8 cellular contexts compared by ENCODE assay signal in the genomic region with DNA sequence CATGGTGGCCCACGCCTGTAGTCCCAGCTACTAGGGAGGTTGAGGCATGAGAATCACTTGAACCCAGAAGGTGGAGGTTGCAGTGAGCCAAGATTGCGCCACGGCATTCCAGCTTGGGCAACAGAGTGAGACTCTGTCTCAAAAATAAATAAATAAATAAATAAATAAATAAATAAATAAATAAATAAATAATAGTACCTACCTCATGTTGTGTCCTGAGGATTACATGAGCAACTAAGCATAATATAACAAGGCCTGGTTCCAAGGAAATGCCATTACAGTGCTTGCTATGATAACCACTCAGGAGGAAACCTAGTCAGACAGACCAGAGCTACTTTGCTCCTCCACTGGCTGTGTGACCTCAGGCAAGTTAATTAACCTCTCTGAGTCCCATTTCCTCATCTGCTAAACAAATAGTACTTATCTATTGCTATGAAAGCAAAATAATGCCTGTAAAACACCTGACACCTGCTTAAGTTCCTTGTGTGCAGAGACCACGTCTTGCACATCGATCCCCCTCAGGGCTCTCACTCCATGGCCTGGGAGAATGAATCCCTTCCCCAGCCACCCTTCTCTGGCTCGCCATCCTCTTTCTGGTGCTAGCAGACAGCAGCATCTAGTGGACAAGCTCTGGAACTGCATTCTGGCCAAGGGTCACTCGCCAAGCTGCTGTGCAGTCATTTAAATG. TPM values are rescaled to one million over a fixed set of nuclear protein-coding genes. Genes with fewer than 3 reads are reported as not detected.
DNase-seq lines count a peak whose midpoint lies in the region; ATAC-seq, FAIRE-seq and TF ChIP-seq lines count a peak whose summit lies in the region.

No MANE protein-coding gene starts in this region.

- FAIRE-seq in K562 (lab: Jason Lieb, UNC) = no peak
- no peak for FAIRE-seq in small intestine (lab: Jason Lieb, UNC)

- 5% methylated on average over 7 of the region's 7 CpGs for WGBS in K562 (ENCODE audit: insufficient coverage, low coverage, missing lambda C conversion rate)
- no CpG with 5 or more reads among the region's 7 CpGs for WGBS in iPS DF 6.9 (ENCODE audit: insufficient coverage, insufficient read length)
- WGBS in small intestine, 3 donors = 34 to 38% (median 36%) methylated on average over 7 of the region's 7 CpGs

- peaks cover 9 to 18% of the 10 kb centered on the region in 2 experiments; a peak in 4 of 5 replicates for H3K27me3 ChIP-seq in K562 (ENCODE audit: control insufficient read depth in 2 of 2, insufficient read depth in 2 of 2, low read length in 2 of 2)
- H3K27me3 ChIP-seq in iPS DF 6.9 (ENCODE audit: control insufficient read depth, insufficient read depth, low read length) = peaks cover 33% of the 10 kb centered on the region
- peaks cover 6 to 21% of the 10 kb centered on the region in 2 donors for H3K27me3 ChIP-seq in small intestine (ENCODE audit: control insufficient read depth in 2 of 2, insufficient read depth in 2 of 2, low read length in 2 of 2)

- intact Hi-C loops in K562 (cut with micrococcal nuclease) = loop anchor here (1.0 to 5.0 kb wide), 3 partner anchors 85 to 315 kb away; partner anchors contain the start of gene SOCS7

- TF ChIP-seq POLR2A in K562 (conservative IDR thresholded peaks at IDR 0.05) = no peak

- no peak overlapping the region for H3K9ac ChIP-seq in K562 (ENCODE audit: insufficient read depth in 1 of 2, low read depth in 2 of 2, low read length in 2 of 2)

- no peak overlapping the region for H3K4me2 ChIP-seq in K562 (ENCODE audit: insufficient read depth, low read length)

- no peaks in the 10 kb centered on the region for H3K79me2 ChIP-seq in K562 (ENCODE audit: control insufficient read depth, insufficient read depth, low read length)

- ATAC-seq in K562 (peak; percentile 82), HG03460 (IDR thresholded peaks at IDR 0.05; ENCODE audit: unreplicated experiment) (no peak)

- H3K36me3 ChIP-seq in K562 (ENCODE audit: control insufficient read depth, insufficient read depth, low read length) = no peaks in the 10 kb centered on the region
- H3K36me3 ChIP-seq in iPS DF 6.9 (ENCODE audit: control insufficient read depth, insufficient read depth, low read length) = no peaks in the 10 kb centered on the region
- H3K36me3 ChIP-seq in small intestine (ENCODE audit: control insufficient read depth in 2 of 2, insufficient read depth in 2 of 2, low read length in 2 of 2) = no peaks in the 10 kb centered on the region

- no peak overlapping the region for H2AFZ ChIP-seq in K562 (ENCODE audit: low read depth, low read length)

- DNase-seq in NCI-H2081 (lab: John Stamatoyannopoulos, UW) (peak; percentile 77 to 79), NCI-H2081 treated with DMSO at 0.1 percent for 48 hours (lab: John Stamatoyannopoulos, UW) (no peak), NCI-H1694 (lab: John Stamatoyannopoulos, UW) (peak; percentile 63), T-helper 2 cell (peak; percentile 20 to 44 (median 36)), K562 (ENCODE audit: extremely low read depth in 1 of 4, low spot score in 3 of 4) (peak; percentile 77 to 82 (median 78)), iPS DF 6.9 (ENCODE audit: low read depth, low spot score) (peak; percentile 64), small intestine (peak; percentile 69)

- H3K27ac ChIP-seq in K562 (ENCODE audit: extremely low read depth, low read depth, low read length) (no peak overlapping the region), iPS DF 6.9 (ENCODE audit: low read length) (no peak overlapping the region), small intestine (ENCODE audit: low read depth in 1 of 2, low read length in 1 of 2) (no peak overlapping the region)

- H3K4me3 ChIP-seq in K562 (no peak overlapping the region), iPS DF 6.9 (ENCODE audit: low read length) (no peak overlapping the region), small intestine (ENCODE audit: low read depth in 1 of 2, low read length in 2 of 2) (no peak overlapping the region)

- H3K4me1 ChIP-seq in K562 (replicated peaks in 1 of 2; ENCODE audit: control insufficient read depth in 2 of 2, insufficient read depth in 2 of 2, low read length in 2 of 2) (peaks cover 0 to 7% of the 10 kb centered on the region in 2 experiments; a peak in 3 of 5 replicates), iPS DF 6.9 (ENCODE audit: control insufficient read depth, insufficient read depth, low read length) (peaks cover 5% of the 10 kb centered on the region; the same call in 1 of the 2 replicates), small intestine (ENCODE audit: control insufficient read depth in 2 of 2, insufficient read depth in 1 of 2, low read depth in 1 of 2, low read length in 1 of 2) (no peaks in the 10 kb centered on the region)

- TF ChIP-seq RAD21 in K562 (CRISPR knock-in tag; conservative IDR thresholded peaks at IDR 0.05 in 1 of 2, IDR thresholded peaks at IDR 0.05 in 1 of 2) = peak; percentile 90 to 95

- peak; percentile 96 to 100 (median 99) for TF ChIP-seq CTCF in K562 (IDR thresholded peaks at IDR 0.05 in 2 of 3, conservative IDR thresholded peaks at IDR 0.05 in 1 of 3; ENCODE audit: insufficient read depth in 2 of 3, low read depth in 1 of 3, low read length in 3 of 3)

- no peak for TF ChIP-seq EP300 in K562 (IDR thresholded peaks at IDR 0.05; ENCODE audit: low read length)

- in situ Hi-C loops in K562 (cut with MboI) = no loop called here

- H3K9me1 ChIP-seq in K562 (ENCODE audit: control insufficient read depth, insufficient read depth, low read length) = no peaks in the 10 kb centered on the region

- H3K9me3 ChIP-seq in K562 (replicated peaks; ENCODE audit: control insufficient read depth, insufficient read depth, low read depth, low read length) (no peaks in the 10 kb centered on the region), iPS DF 6.9 (ENCODE audit: control insufficient read depth, insufficient read depth, low read length) (no peaks in the 10 kb centered on the region), small intestine (ENCODE audit: control insufficient read depth, low read depth) (no peaks in the 10 kb centered on the region)

- no TSS peak for BruUV-seq in K562 (replicated peaks; lab: Mats Ljungman, UMichigan)

- POLR2A ChIA-PET in K562 (lab: Yijun Ruan, JAX) = interaction anchor here (0.5 to 1.3 kb wide), 7 partner anchors 10 to 1043 kb away, joined by 3 to 5 read pairs (median 3); no protein-coding TSS in a partner anchor

- CTCF ChIA-PET in K562 (lab: Yijun Ruan, JAX; ENCODE audit: low intra/inter-chr PET ratio) = interaction anchor here (0.6 to 2.1 kb wide), 6 partner anchors 50 to 175 kb away, joined by 3 to 19 read pairs (median 4); no protein-coding TSS in a partner anchor

- no peaks in the 10 kb centered on the region for H4K20me1 ChIP-seq in K562 (replicated peaks; ENCODE audit: control insufficient read depth, insufficient read depth, low read length)

TF ChIP-seq in K562, 482 proteins besides CTCF, POLR2A, EP300 and RAD21 (continues in another document):
- TF ChIP-seq DMBX1 (CRISPR knock-in tag; IDR thresholded peaks at IDR 0.05; ENCODE audit: borderline replicate concordance) (no peak), PYGO2 (tag; IDR thresholded peaks at IDR 0.05) (peak; percentile 29; the same call in 1 of the 2 replicates), L3MBTL2 (IDR thresholded peaks at IDR 0.05) (0 out of 2 replicates have a peak, but pooled peaks have one; percentile 18), ATF1 (CRISPR knock-in tag; IDR thresholded peaks at IDR 0.05) (no peak), ATF1 (tag; IDR thresholded peaks at IDR 0.05) (0 out of 2 replicates have a peak, but pooled peaks have one; percentile 12), CGGBP1 (CRISPR knock-in tag; IDR thresholded peaks at IDR 0.05) (no peak)

RNA-seq across cellular contexts. Expression of gene EPOP, which starts 7.5 kb away (rescaled TPM):
- total RNA-seq in K562 (2011; cell fraction: chromatin; rRNA removed; ENCODE audit: low replicate concordance) = 1.5 and 3.4 TPM in 2 replicates
- 3.6 and 4.3 TPM in 2 replicates for total RNA-seq in K562 (2011; cell fraction: nucleolus; rRNA removed)
- 2.3 and 3.1 TPM in 2 replicates for total RNA-seq in K562 (2011; cell fraction: nucleoplasm; rRNA removed)
- total RNA-seq in K562 (2014; rRNA removed) = 5.9 and 7.3 TPM in 2 replicates
- total RNA-seq in K562 (2014; rRNA removed; fragmentation: Illumina TruSeq; extraction: Trizol) = 4.3 and 4.6 TPM in 2 replicates
- total RNA-seq in K562 (2015; rRNA removed; fragmentation: Illumina TruSeq; extraction: Trizol) = 3.7 and 3.8 TPM in 2 replicates
- 9.4 and 10.6 TPM in 2 replicates for total RNA-seq in K562 (2021)
- polyA plus RNA-seq in K562 (2011; rRNA removed) = 1.3 and 3.0 TPM in 2 replicates
- 1.4 and 5.8 TPM in 2 replicates for polyA plus RNA-seq in K562 (2011; cell fraction: cytosol; rRNA removed)
- polyA plus RNA-seq in K562 (2011; cell fraction: nucleus; rRNA removed) = 1.4 and 3.2 TPM in 2 replicates
- 2.6 and 6.0 TPM in 2 replicates for polyA plus RNA-seq in K562 (2012)
- polyA plus RNA-seq in K562 (2014; fragmentation: Illumina TruSeq; extraction: Trizol) = 4.3 and 4.7 TPM in 2 replicates
- polyA plus RNA-seq in K562 (2014; fragmentation: Nextera tagmentation; extraction: Ambion mirVana) = under 1 TPM; 0.41 to 0.62 TPM
- 5.0 and 5.2 TPM in 2 replicates for polyA plus RNA-seq in K562 (2014; rRNA removed)
- polyA minus RNA-seq in K562 (2011; rRNA and poly(A)+ RNA removed) = 2.1 and 3.9 TPM in 2 replicates
- polyA minus RNA-seq in K562 (2011; cell fraction: cytosol; rRNA and poly(A)+ RNA removed) = 2.0 and 4.8 TPM in 2 replicates
- polyA minus RNA-seq in K562 (2011; cell fraction: nucleus; rRNA and poly(A)+ RNA removed) = 1.8 and 2.3 TPM in 2 replicates
- polyA plus RNA-seq in small intestine = 1 to 10 TPM in 1 of 3 donors, under 1 TPM in 1, not detected in 1; 0.22 to 1.3 TPM

RNA-seq across cellular contexts. Expression of gene MLLT6, which starts 37.8 kb away (rescaled TPM):
- total RNA-seq in K562 (2011; cell fraction: chromatin; rRNA removed; ENCODE audit: low replicate concordance) = 330 and 658 TPM in 2 replicates
- 248 and 270 TPM in 2 replicates for total RNA-seq in K562 (2011; cell fraction: nucleolus; rRNA removed)
- 297 and 366 TPM in 2 replicates for total RNA-seq in K562 (2011; cell fraction: nucleoplasm; rRNA removed)
- 31.4 and 34.9 TPM in 2 replicates for total RNA-seq in K562 (2014; rRNA removed)
- 17.4 and 18.4 TPM in 2 replicates for total RNA-seq in K562 (2014; rRNA removed; fragmentation: Illumina TruSeq; extraction: Trizol)
- 22.7 and 23.6 TPM in 2 replicates for total RNA-seq in K562 (2015; rRNA removed; fragmentation: Illumina TruSeq; extraction: Trizol)
- total RNA-seq in K562 (2021) = 61.3 and 71.7 TPM in 2 replicates
- polyA plus RNA-seq in K562 (2011; rRNA removed) = 30.0 and 30.6 TPM in 2 replicates
- polyA plus RNA-seq in K562 (2011; cell fraction: cytosol; rRNA removed) = 11.8 and 25.6 TPM in 2 replicates
- polyA plus RNA-seq in K562 (2011; cell fraction: nucleus; rRNA removed) = 127 and 214 TPM in 2 replicates
- 36.2 and 46.8 TPM in 2 replicates for polyA plus RNA-seq in K562 (2012)
- polyA plus RNA-seq in K562 (2014; fragmentation: Illumina TruSeq; extraction: Trizol) = 30.2 and 33.4 TPM in 2 replicates
- 1 to 10 TPM; 3.1 to 3.4 TPM for polyA plus RNA-seq in K562 (2014; fragmentation: Nextera tagmentation; extraction: Ambion mirVana)
- polyA plus RNA-seq in K562 (2014; rRNA removed) = 47.8 and 55.0 TPM in 2 replicates
- polyA minus RNA-seq in K562 (2011; rRNA and poly(A)+ RNA removed) = 20.1 and 32.9 TPM in 2 replicates
- polyA minus RNA-seq in K562 (2011; cell fraction: cytosol; rRNA and poly(A)+ RNA removed) = 13.9 and 19.0 TPM in 2 replicates
- polyA minus RNA-seq in K562 (2011; cell fraction: nucleus; rRNA and poly(A)+ RNA removed) = 52.0 and 68.0 TPM in 2 replicates
- polyA plus RNA-seq in small intestine = 10 to 100 TPM; 19.5 to 48.2 (median 30.0) TPM
